In the genomic region with DNA sequence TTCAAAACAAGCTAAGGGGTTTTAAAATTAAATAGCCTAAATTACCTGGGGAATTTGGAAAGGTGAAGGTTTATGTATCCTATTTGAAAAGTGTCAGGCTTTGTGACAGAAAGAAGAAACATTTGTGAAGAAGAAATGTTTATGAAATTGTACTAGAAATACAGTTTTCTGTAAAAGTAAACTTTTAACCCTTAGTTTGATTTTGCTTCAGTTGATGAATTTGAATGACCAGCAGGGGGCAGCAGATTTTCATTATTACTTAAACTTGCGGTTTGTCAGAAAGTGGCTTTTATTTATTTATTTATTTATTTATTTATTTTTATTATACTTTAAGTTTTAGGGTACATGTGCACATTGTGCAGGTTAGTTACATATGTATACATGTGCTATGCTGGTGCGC, we compare ENCODE assay signal across 8 cellular contexts. TPM values are rescaled to one million over a fixed set of nuclear protein-coding genes. Genes with fewer than 3 reads are reported as not detected.
DNase-seq lines count a peak whose midpoint lies in the region; ATAC-seq, FAIRE-seq and TF ChIP-seq lines count a peak whose summit lies in the region.

No MANE protein-coding gene starts in this region.

- H3K27ac Mint-ChIP-seq in CD8-positive, alpha-beta memory T cell = no peak overlapping the region

- no peaks in the 10 kb centered on the region for H3K9me3 ChIP-seq in transverse colon
- H3K9me3 ChIP-seq in CD8-positive, alpha-beta memory T cell (ENCODE audit: low read length) = no peaks in the 10 kb centered on the region

- in situ Hi-C loops in transverse colon (cut with MboI; ENCODE audit: low pct_ligation_motif_present in 1 of 4, low pct_unique_long_range_greater_than_20kb in 1 of 4, low sequenced_read_pairs in 3 of 4) = no loop called here

- TF ChIP-seq EP300 in transverse colon (IDR thresholded peaks at IDR 0.05; ENCODE audit: low read depth) = no peak

- no peak overlapping the region for H3K4me3 Mint-ChIP-seq in CD8-positive, alpha-beta memory T cell

- TF ChIP-seq POLR2A in transverse colon (IDR thresholded peaks at IDR 0.05) = no peak

- TF ChIP-seq CTCF in AG09309 (IDR thresholded peaks at IDR 0.05; ENCODE audit: control insufficient read depth, insufficient read depth, low read depth, low read length, missing control alignments) (peak; percentile 39), GM12872 (IDR thresholded peaks at IDR 0.05; ENCODE audit: insufficient read depth, low read depth, low read length) (peak; percentile 31; the same call in 1 of the 3 replicates), fibroblast of villous mesenchyme (IDR thresholded peaks at IDR 0.05; ENCODE audit: insufficient read depth, low read depth, low read length) (peak; percentile 46), transverse colon (IDR thresholded peaks at IDR 0.05) (peak; percentile 27 to 53 (median 50))

- H3K4me3 ChIP-seq in AG09309 (ENCODE audit: control insufficient read depth, low read depth, low read length) = no peak overlapping the region
- no peak overlapping the region for H3K4me3 ChIP-seq in fibroblast of villous mesenchyme (ENCODE audit: low read depth, low read length)
- no peak overlapping the region for H3K4me3 ChIP-seq in transverse colon
- no peak overlapping the region for H3K4me3 ChIP-seq in CD8-positive, alpha-beta memory T cell (ENCODE audit: low read length)

- no peak for ATAC-seq in HG03460 (IDR thresholded peaks at IDR 0.05; ENCODE audit: unreplicated experiment)

- peaks cover 37 to 76% (median 50%) of the 10 kb centered on the region in 3 donors for H3K36me3 Mint-ChIP-seq in CD8-positive, alpha-beta memory T cell

- POLR2A ChIA-PET in CD8-positive, alpha-beta memory T cell (lab: Charles Lee) = no interaction called here

- peaks cover 0 to 31% (median 15%) of the 10 kb centered on the region in 4 donors for H3K36me3 ChIP-seq in transverse colon
- peaks cover 27% of the 10 kb centered on the region for H3K36me3 ChIP-seq in CD8-positive, alpha-beta memory T cell (ENCODE audit: insufficient read depth, low read length)

- peaks cover 0 to 5% (median 0%) of the 10 kb centered on the region in 5 donors for H3K9me3 Mint-ChIP-seq in CD8-positive, alpha-beta memory T cell

- peaks cover 0 to 19% (median 5%) of the 10 kb centered on the region in 4 donors for H3K4me1 ChIP-seq in transverse colon
- no peaks in the 10 kb centered on the region for H3K4me1 ChIP-seq in CD8-positive, alpha-beta memory T cell (ENCODE audit: insufficient read depth, low read length)

- peak; percentile 67 for FAIRE-seq in RCC 7860 (lab: Jason Lieb, UNC)

- H3K27ac ChIP-seq in transverse colon = no peak overlapping the region
- H3K27ac ChIP-seq in CD8-positive, alpha-beta memory T cell (ENCODE audit: low read depth, low read length) = no peak overlapping the region

- DNase-seq in AG09309 (ENCODE audit: low read depth) = no peak
- DNase-seq in RCC 7860 (ENCODE audit: low spot score) = peak; percentile 34
- DNase-seq in fibroblast of villous mesenchyme (ENCODE audit: low read depth) = peak; percentile 71
- no peak for DNase-seq in transverse colon
- DNase-seq in CD8-positive, alpha-beta memory T cell = no peak
- no peak for DNase-seq in T-helper 1 cell

- CTCF ChIA-PET in CD8-positive, alpha-beta memory T cell (lab: Charles Lee) = no interaction called here

- H3K4me1 Mint-ChIP-seq in CD8-positive, alpha-beta memory T cell = peaks cover 0 to 9% (median 5%) of the 10 kb centered on the region in 3 donors

- WGBS in transverse colon (ENCODE audit: low coverage in 1 of 2), 2 donors = 64 to 82% methylated on average over 2 of the region's 2 CpGs

- intact Hi-C loops in transverse colon (cut with DNase I; ENCODE audit: low total_unique reads) = no loop called here

- H3K27me3 Mint-ChIP-seq in CD8-positive, alpha-beta memory T cell = no peaks in the 10 kb centered on the region

- H3K27me3 ChIP-seq in transverse colon = no peaks in the 10 kb centered on the region
- H3K27me3 ChIP-seq in CD8-positive, alpha-beta memory T cell (ENCODE audit: insufficient read depth, low read length, poor library complexity, severe bottlenecking) = no peaks in the 10 kb centered on the region

RNA-seq across cellular contexts. Expression of a gene that starts 58.1 kb away (rescaled TPM):
- total RNA-seq in fibroblast of villous mesenchyme (58.6 and 80.3 TPM in 2 replicates), transverse colon (10 to 100 TPM; 21.9 to 93.0 (median 48.8) TPM)
- total RNA-seq in CD8-positive, alpha-beta memory T cell = 10 to 100 TPM; 79.7 to 87.3 TPM
- 43.5 TPM for polyA plus RNA-seq in CD8-positive, alpha-beta memory T cell

Comparison
In these comparisons a context has a peak if more than half of its experiments do, and no peak if none do; other contexts are left out.
1. DNase-seq: peak in RCC 7860 (single experiment) and fibroblast of villous mesenchyme (single experiment); none in AG09309 (single experiment), transverse colon (single experiment), CD8-positive, alpha-beta memory T cell (0 of 5) and T-helper 1 cell (0 of 5).
2. Peak in every context shown above with its lines, with median percentiles within 50 percentile points of each other: CTCF ChIP-seq.